ENCODE assay signal across 9 cellular contexts in genomic region chr14:50677527-50678063, GRCh38. TPM values are rescaled to one million over a fixed set of nuclear protein-coding genes. Genes with fewer than 3 reads are reported as not detected.
DNase-seq lines count a peak whose midpoint lies in the region; ATAC-seq and TF ChIP-seq lines count a peak whose summit lies in the region.
"Had no signal": no experiment of that assay in that cellular context is flagged by ENCODE, and none has a peak within 500 bp of the region (broad histone marks: within the 10 kb centered on the region; RNA-seq: fewer than 3 reads in every experiment).

No MANE protein-coding gene starts in this region.

- POLR2A ChIA-PET in AG04450 (lab: Yijun Ruan, JAX) = interaction anchor here (0.6 to 2.4 kb wide), 3 partner anchors 9 to 86 kb away, joined by 3 to 8 read pairs (median 4); partner anchors contain the start of gene SAV1

- H3K4me3 ChIP-seq in AG04450 (ENCODE audit: low read depth, low read length) (no peak overlapping the region), stomach (no peak overlapping the region)
- H3K4me3 ChIP-seq: cardiac muscle cell had no signal

- H3K9me3 ChIP-seq in AG04450 (ENCODE audit: control insufficient read depth, insufficient read depth, low read length) (no peaks in the 10 kb centered on the region), stomach (no peaks in the 10 kb centered on the region)

- no peak for TF ChIP-seq CTCF in AG04450 (IDR thresholded peaks at IDR 0.05; ENCODE audit: low read depth, low read length)
- TF ChIP-seq CTCF in stomach (IDR thresholded peaks at IDR 0.05) = no peak

- no peak for TF ChIP-seq EP300 in stomach (IDR thresholded peaks at IDR 0.05)

- peak overlapping the region; percentile 11 for H3K27ac ChIP-seq in AG04450 (ENCODE audit: low read depth, low read length)
- H3K27ac ChIP-seq in stomach = peak overlapping the region in 4 of 5 donors; percentile 14 to 39 (median 18)
- H3K27ac ChIP-seq: cardiac muscle cell had no signal

- no peaks in the 10 kb centered on the region for H3K36me3 ChIP-seq in stomach
- H3K36me3 ChIP-seq: cardiac muscle cell had no signal

- 16 to 40% (median 26%) methylated on average over 5 of the region's 5 CpGs for WGBS in stomach, 5 donors

- H3K27me3 ChIP-seq in AG04450 (ENCODE audit: control insufficient read depth, insufficient read depth, low read length) = no peaks in the 10 kb centered on the region
- H3K27me3 ChIP-seq in stomach = no peaks in the 10 kb centered on the region
- H3K27me3 ChIP-seq: cardiac muscle cell had no signal

- no peak for DNase-seq in AG04450 (ENCODE audit: low read depth, low spot score)
- peak; percentile 1 to 52 for DNase-seq in NOMO-1 (lab: John Stamatoyannopoulos, UW; ENCODE audit: unreplicated experiment in 2 of 2)
- peak; percentile 32 for DNase-seq in epidermal melanocyte (ENCODE audit: insufficient read length, low spot score)
- no peak for DNase-seq in stomach
- DNase-seq in central memory CD4-positive, alpha-beta T cell = no peak
- no peak for DNase-seq in activated CD8-positive, alpha-beta memory T cell treated with anti-CD3 and anti-CD28 coated beads, Interleukin-2, amount 50 U/mL, for 4 hours

- CTCF ChIA-PET in AG04450 (lab: Charles Lee) = interaction anchor here (0.8 to 2.1 kb wide), 3 partner anchors 37 to 135 kb away, joined by 3 to 9 read pairs (median 4); no protein-coding TSS in a partner anchor

- intact Hi-C loops in stomach (cut with DNase I; ENCODE audit: low total_unique reads) = no loop called here

- no peak for TF ChIP-seq POLR2A in stomach (IDR thresholded peaks at IDR 0.05)

- H3K4me1 ChIP-seq in stomach = peaks cover 9 to 34% (median 15%) of the 10 kb centered on the region in 4 donors

- ATAC-seq in GM21447 (IDR thresholded peaks at IDR 0.05; ENCODE audit: unreplicated experiment) (peak; percentile 84), GM19351 (IDR thresholded peaks at IDR 0.05; ENCODE audit: unreplicated experiment) (no peak)

RNA-seq across cellular contexts. Expression of gene SAV1, which starts 9.5 kb away (rescaled TPM):
- polyA plus RNA-seq in AG04450 (2011; rRNA removed) (27.6 and 33.8 TPM in 2 replicates), stomach (10 to 100 TPM; 19.0 to 37.0 (median 25.7) TPM)
- 14.3 and 21.4 TPM in 2 replicates for polyA minus RNA-seq in AG04450 (2011; rRNA and poly(A)+ RNA removed)
- 10 to 100 TPM; 11.2 to 58.0 (median 26.2) TPM for total RNA-seq in stomach

Comparison
In these comparisons a context has a peak if more than half of its experiments do, and no peak if none do; other contexts are left out.
1. DNase-seq: peak in NOMO-1 (2 of 2) and epidermal melanocyte (single experiment); none in AG04450 (single experiment), stomach (single experiment), central memory CD4-positive, alpha-beta T cell (single experiment) and activated CD8-positive, alpha-beta memory T cell treated with anti-CD3 and anti-CD28 coated beads, Interleukin-2, amount 50 U/mL, for 4 hours (single experiment).